In the genomic region with DNA sequence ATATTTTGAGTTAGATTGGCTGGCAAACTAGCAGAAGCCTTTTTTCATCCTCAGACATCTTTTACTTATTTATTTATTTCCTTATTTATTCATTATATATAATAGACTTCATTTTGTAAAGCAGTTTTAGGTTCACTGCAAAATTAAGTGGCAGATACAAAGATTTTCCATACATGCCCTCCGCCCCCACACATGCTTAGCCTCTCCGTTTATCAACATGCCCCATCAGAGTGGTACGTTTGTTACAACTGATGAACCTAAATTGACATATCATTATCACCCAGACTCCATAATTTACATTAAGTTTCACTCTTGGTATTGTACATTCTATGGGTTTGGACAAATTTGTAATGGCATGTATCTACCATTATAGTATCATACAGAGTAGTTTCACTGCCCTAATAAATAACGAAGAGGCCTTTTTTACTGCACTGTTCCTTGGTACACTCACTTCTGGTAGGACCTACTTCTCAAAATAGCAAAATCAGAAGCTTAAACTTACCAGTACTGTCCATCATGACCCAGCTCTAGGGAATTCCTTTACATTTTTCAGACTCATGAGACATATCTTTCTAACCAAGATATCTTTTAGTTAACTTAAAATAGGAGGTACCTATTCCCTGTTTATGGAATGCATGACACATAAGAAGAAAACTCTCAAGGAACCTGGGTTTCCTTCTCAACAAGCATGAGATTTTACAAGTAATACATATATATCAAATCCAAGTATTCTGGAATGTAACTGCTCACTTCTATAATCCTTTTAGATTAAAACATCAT, we compare ENCODE assay signal across 23 cellular contexts. TPM values are rescaled to one million over a fixed set of nuclear protein-coding genes. Genes with fewer than 3 reads are reported as not detected.
A peak's percentile ranks its signal among the peaks of the same experiment; 100 is the strongest.
DNase-seq lines count a peak whose midpoint lies in the region; ATAC-seq, FAIRE-seq and TF ChIP-seq lines count a peak whose summit lies in the region.
"Had no signal": no experiment of that assay in that cellular context is flagged by ENCODE, and none has a peak within 500 bp of the region (broad histone marks: within the 10 kb centered on the region; RNA-seq: fewer than 3 reads in every experiment).

No MANE protein-coding gene starts in this region.

- no peaks in the 10 kb centered on the region for H3K27me3 ChIP-seq in astrocyte (ENCODE audit: insufficient read depth, low read length)
- H3K27me3 ChIP-seq: tibial artery had no signal

- no peaks in the 10 kb centered on the region for H3K79me2 ChIP-seq in astrocyte (ENCODE audit: insufficient read depth, low read length)

- peaks cover 15% of the 10 kb centered on the region for H3K4me1 Mint-ChIP-seq in activated CD4-positive, alpha-beta T cell treated with anti-CD3 and anti-CD28 coated beads for 36 hours
- H3K4me1 Mint-ChIP-seq in astrocyte (ENCODE audit: low read depth, unreplicated experiment) = peaks cover 5% of the 10 kb centered on the region
- H3K4me1 Mint-ChIP-seq in chondrocyte (ENCODE audit: low read depth) = no peaks in the 10 kb centered on the region
- H3K4me1 Mint-ChIP-seq: H9 had no signal

- peaks cover 2% of the 10 kb centered on the region for H3K36me3 Mint-ChIP-seq in activated CD4-positive, alpha-beta T cell treated with anti-CD3 and anti-CD28 coated beads for 36 hours (ENCODE audit: low read depth)
- H3K36me3 Mint-ChIP-seq in astrocyte (ENCODE audit: low read depth, unreplicated experiment) = no peaks in the 10 kb centered on the region
- H3K36me3 Mint-ChIP-seq in chondrocyte (ENCODE audit: low read depth) = no peaks in the 10 kb centered on the region
- H3K36me3 Mint-ChIP-seq: CD4-positive, alpha-beta memory T cell; stimulated activated naive B cell treated with anti-CD40 and anti-IgM and Interleukin-4, amounts not matched to agents 10 μg/mL and 1 μg/mL and 100 μg/mL, for 72 hours had no signal

- H3K4me2 ChIP-seq in astrocyte (ENCODE audit: low read length) = no peak overlapping the region

- DNase-seq in activated CD4-positive, alpha-beta T cell treated with anti-CD3 and anti-CD28 coated beads for 36 hours = peak; percentile 41
- no peak for DNase-seq in activated CD4-positive, alpha-beta T cell treated with anti-CD3 and anti-CD28 coated beads, Interleukin-2, amount 50 U/mL, for 4 hours
- peak; percentile 48 for DNase-seq in stimulated activated CD4-positive, alpha-beta T cell treated with anti-CD3 and anti-CD28 coated beads, Interleukin-15, amount 100 ng/mL, for 24 hours
- DNase-seq in stimulated activated CD4-positive, alpha-beta T cell treated with anti-CD3 and anti-CD28 coated beads, Interleukin-4, amount 100 ng/mL, for 4 hours = no peak
- DNase-seq in astrocyte (ENCODE audit: low read depth) (peak; percentile 3), NCI-H774 (lab: John Stamatoyannopoulos, UW) (no peak), chondrocyte (ENCODE audit: low spot score) (no peak)
- DNase-seq in stimulated activated CD4-positive, alpha-beta T cell treated with anti-CD3 and anti-CD28 coated beads, TNF-alpha, amount 100 ng/mL, for 48 hours (ENCODE audit: low read depth in 3 of 3) = peak in 2 of 3 donors; percentile 20 to 22
- DNase-seq: 8988T; activated CD8-positive, alpha-beta memory T cell treated with anti-CD3 and anti-CD28 coated beads, Interleukin-2, amount 50 U/mL, for 4 hours; CD4-positive, alpha-beta memory T cell; H9; head of caudate nucleus; mesendoderm; NCI-H2081 treated with DMSO at 0.1 percent for 48 hours; NCI-H446; SHP77; stimulated activated naive B cell treated with anti-CD40 and anti-IgM and Interleukin-4, amounts not matched to agents 10 μg/mL and 1 μg/mL and 100 μg/mL, for 72 hours; SW 1271; tibial artery had no signal

- H3K27ac ChIP-seq in astrocyte (ENCODE audit: low read depth, low read length) = no peak overlapping the region
- H3K27ac ChIP-seq: HL-60, tibial artery had no signal

- CTCF ChIA-PET in activated CD4-positive, alpha-beta T cell treated with anti-CD3 and anti-CD28 coated beads for 36 hours (lab: Charles Lee) = interaction anchor here (0.6 to 1.5 kb wide), 3 partner anchors 9 to 10 kb away, joined by 3 to 5 read pairs (median 4); no protein-coding TSS in a partner anchor

- POLR2A ChIA-PET in activated CD4-positive, alpha-beta T cell treated with anti-CD3 and anti-CD28 coated beads for 36 hours (lab: Charles Lee) = interaction anchor here (1.0 kb wide), 1 partner anchor 10 kb away, joined by 3 read pairs; no protein-coding TSS in a partner anchor

- no peak overlapping the region for H3K9ac ChIP-seq in astrocyte (ENCODE audit: low read length)

- H3K27me3 Mint-ChIP-seq in activated CD4-positive, alpha-beta T cell treated with anti-CD3 and anti-CD28 coated beads for 36 hours = peaks cover 19% of the 10 kb centered on the region
- no peaks in the 10 kb centered on the region for H3K27me3 Mint-ChIP-seq in astrocyte (ENCODE audit: low read depth, unreplicated experiment)
- peaks cover 26% of the 10 kb centered on the region for H3K27me3 Mint-ChIP-seq in chondrocyte (ENCODE audit: low read depth)

- no peaks in the 10 kb centered on the region for H3K36me3 ChIP-seq in astrocyte (ENCODE audit: insufficient read depth, low read length)
- H3K36me3 ChIP-seq: tibial artery had no signal

- H2AFZ ChIP-seq in astrocyte (ENCODE audit: low read depth, low read length) = no peak overlapping the region

- H3K9me3 Mint-ChIP-seq in activated CD4-positive, alpha-beta T cell treated with anti-CD3 and anti-CD28 coated beads for 36 hours (ENCODE audit: low read depth) = peaks cover 2% of the 10 kb centered on the region
- H3K9me3 Mint-ChIP-seq in astrocyte (ENCODE audit: unreplicated experiment) (no peaks in the 10 kb centered on the region), chondrocyte (ENCODE audit: low read depth) (no peaks in the 10 kb centered on the region)
- H3K9me3 Mint-ChIP-seq: CD4-positive, alpha-beta memory T cell; H9; stimulated activated naive B cell treated with anti-CD40 and anti-IgM and Interleukin-4, amounts not matched to agents 10 μg/mL and 1 μg/mL and 100 μg/mL, for 72 hours had no signal

- no peak for TF ChIP-seq CTCF in astrocyte (IDR thresholded peaks at IDR 0.05; ENCODE audit: insufficient read depth, low read depth, low read length)
- no peak for TF ChIP-seq CTCF in chondrocyte (IDR thresholded peaks at IDR 0.05)

- no peaks in the 10 kb centered on the region for H3K9me3 ChIP-seq in astrocyte (ENCODE audit: insufficient read depth, low read depth, low read length)
- H3K9me3 ChIP-seq: tibial artery had no signal

- H3K4me3 Mint-ChIP-seq in activated CD4-positive, alpha-beta T cell treated with anti-CD3 and anti-CD28 coated beads for 36 hours = no peak overlapping the region
- H3K4me3 Mint-ChIP-seq in astrocyte (ENCODE audit: unreplicated experiment) = no peak overlapping the region
- no peak overlapping the region for H3K4me3 Mint-ChIP-seq in chondrocyte (ENCODE audit: unreplicated experiment)
- H3K4me3 Mint-ChIP-seq: CD4-positive, alpha-beta memory T cell; H9; stimulated activated naive B cell treated with anti-CD40 and anti-IgM and Interleukin-4, amounts not matched to agents 10 μg/mL and 1 μg/mL and 100 μg/mL, for 72 hours had no signal

- H4K20me1 ChIP-seq in astrocyte (ENCODE audit: insufficient read depth, low read length) = no peaks in the 10 kb centered on the region

- no peak overlapping the region for H3K4me3 ChIP-seq in astrocyte (ENCODE audit: insufficient read depth, low read depth, low read length)
- H3K4me3 ChIP-seq: tibial artery had no signal

- FAIRE-seq in astrocyte (lab: Jason Lieb, UNC) = no peak
- FAIRE-seq: endometrium had no signal

- intact Hi-C loops in activated CD4-positive, alpha-beta T cell treated with anti-CD3 and anti-CD28 coated beads for 36 hours (cut with DNase I, micrococcal nuclease) = no loop called here

- H3K27ac Mint-ChIP-seq in activated CD4-positive, alpha-beta T cell treated with anti-CD3 and anti-CD28 coated beads for 36 hours = peak overlapping the region; percentile 83
- H3K27ac Mint-ChIP-seq in astrocyte (ENCODE audit: unreplicated experiment) (peak overlapping the region; percentile 4), chondrocyte (ENCODE audit: unreplicated experiment) (no peak overlapping the region)
- H3K27ac Mint-ChIP-seq: CD4-positive, alpha-beta memory T cell; H9 had no signal

- peak; percentile 10 for ATAC-seq in activated CD4-positive, alpha-beta T cell treated with anti-CD3 and anti-CD28 coated beads for 36 hours

- no peaks in the 10 kb centered on the region for H3K4me1 ChIP-seq in astrocyte (ENCODE audit: insufficient read depth, low read length)
- H3K4me1 ChIP-seq: tibial artery had no signal

RNA-seq across cellular contexts. Expression of a gene that starts 4.8 kb away (rescaled TPM):
- not detected for total RNA-seq in activated CD4-positive, alpha-beta T cell treated with anti-CD3 and anti-CD28 coated beads for 36 hours
- total RNA-seq in astrocyte = 0.22 and 0.27 TPM in 2 replicates
- not detected in 3 replicates for total RNA-seq in chondrocyte
- total RNA-seq: CD4-positive, alpha-beta memory T cell; G401; H9 had no signal

Comparison
In these comparisons a context has a peak if more than half of its experiments do, and no peak if none do; other contexts are left out.
1. DNase-seq: peak in activated CD4-positive, alpha-beta T cell treated with anti-CD3 and anti-CD28 coated beads for 36 hours (single experiment), stimulated activated CD4-positive, alpha-beta T cell treated with anti-CD3 and anti-CD28 coated beads, Interleukin-15, amount 100 ng/mL, for 24 hours (single experiment), astrocyte (single experiment) and stimulated activated CD4-positive, alpha-beta T cell treated with anti-CD3 and anti-CD28 coated beads, TNF-alpha, amount 100 ng/mL, for 48 hours (2 of 3); none in activated CD4-positive, alpha-beta T cell treated with anti-CD3 and anti-CD28 coated beads, Interleukin-2, amount 50 U/mL, for 4 hours (0 of 2), stimulated activated CD4-positive, alpha-beta T cell treated with anti-CD3 and anti-CD28 coated beads, Interleukin-4, amount 100 ng/mL, for 4 hours (0 of 2), NCI-H774 (single experiment) and chondrocyte (single experiment).